In the genomic region with DNA sequence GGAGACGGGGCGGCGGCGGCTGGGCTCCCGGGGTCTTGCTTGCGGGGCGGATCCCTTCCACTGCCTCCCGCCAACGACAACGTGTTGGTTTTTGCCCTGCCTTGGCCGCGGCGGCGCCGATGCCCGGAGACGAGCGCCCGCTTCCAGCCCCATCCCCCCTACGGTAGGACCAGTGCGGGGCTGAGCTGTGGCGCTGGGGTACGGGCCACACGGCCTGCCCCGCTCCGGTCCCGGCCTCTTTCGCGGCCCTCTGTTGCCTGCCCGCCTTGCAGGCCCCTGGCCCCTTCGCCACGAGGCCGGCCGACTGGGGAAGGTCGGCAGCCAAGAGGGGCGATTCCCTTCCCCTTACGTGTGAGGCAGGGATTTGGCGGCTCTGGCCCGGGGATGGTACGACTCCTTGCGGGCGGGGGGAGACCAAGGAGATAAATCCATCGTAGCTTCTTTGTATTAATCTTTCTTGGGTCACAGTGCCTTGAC, we compare ENCODE assay signal across 1 cellular context.
TF ChIP-seq lines count a peak whose summit lies in the region.

No MANE protein-coding gene starts in this region.

TF ChIP-seq in WTC11, 78 proteins besides CTCF, POLR2A, EP300 and RAD21 (continued from another document):
- 0 out of 2 replicates have a peak, but pooled peaks have one; percentile 12 for TF ChIP-seq ARID4B (CRISPR knock-in tag; IDR thresholded peaks at IDR 0.05; ENCODE audit: borderline replicate concordance)
